8 cellular contexts compared by ENCODE assay signal in the genomic region with DNA sequence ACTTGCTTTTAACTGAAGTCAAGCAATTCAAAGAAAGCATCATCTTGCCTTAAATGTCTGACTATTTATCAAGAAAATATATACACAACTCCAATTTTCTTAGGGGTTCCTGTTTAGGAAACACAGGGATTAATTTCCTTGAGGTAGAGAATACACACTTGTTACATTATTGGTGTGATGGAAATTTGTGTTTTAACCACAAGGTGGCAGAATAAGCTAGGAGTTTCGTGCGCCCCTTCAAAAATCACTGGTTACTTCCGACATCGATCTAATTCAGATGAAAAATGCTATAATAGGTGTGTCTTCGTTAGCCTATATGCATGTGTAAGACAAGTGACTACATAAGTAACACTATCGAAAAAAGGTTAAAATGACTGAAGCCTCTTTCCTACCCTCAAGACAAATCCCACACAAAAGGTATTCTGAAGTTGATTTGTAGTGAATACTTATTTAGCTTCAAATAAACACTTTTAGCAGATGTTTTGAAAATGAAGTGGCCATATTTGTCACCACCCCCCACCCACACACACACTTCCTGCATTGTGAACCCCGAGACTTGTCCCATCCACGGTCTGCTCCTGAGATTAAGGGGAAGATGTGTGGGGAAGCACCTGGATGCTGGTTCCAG.
A peak's percentile ranks its signal among the peaks of the same experiment; 100 is the strongest.
DNase-seq lines count a peak whose midpoint lies in the region; FAIRE-seq and TF ChIP-seq lines count a peak whose summit lies in the region.

No MANE protein-coding gene starts in this region.

- H3K4me3 Mint-ChIP-seq in activated T-cell treated with anti-CD3 and anti-CD28 coated beads, Interleukin-2, amount 50 U/mL, for 24 hours = no peak overlapping the region

- H3K4me1 ChIP-seq in adipocyte (ENCODE audit: control insufficient read depth, insufficient read depth, low read length) (no peaks in the 10 kb centered on the region), keratinocyte (ENCODE audit: control insufficient read depth, extremely low read depth, insufficient read depth, low read length) (peaks cover 3% of the 10 kb centered on the region)

- H3K27ac Mint-ChIP-seq in activated T-cell treated with anti-CD3 and anti-CD28 coated beads, Interleukin-2, amount 50 U/mL, for 24 hours = no peak overlapping the region

- H3K4me1 Mint-ChIP-seq in activated T-cell treated with anti-CD3 and anti-CD28 coated beads, Interleukin-2, amount 50 U/mL, for 24 hours (ENCODE audit: low read depth) = no peaks in the 10 kb centered on the region

- no peak for TF ChIP-seq POLR2A in H54 (IDR thresholded peaks at IDR 0.05; ENCODE audit: low read depth, low read length)

- H3K4me3 ChIP-seq in adipocyte (ENCODE audit: low read length) (no peak overlapping the region), keratinocyte (ENCODE audit: control insufficient read depth in 2 of 3, extremely low read depth in 1 of 3, insufficient read depth in 2 of 3, low read depth in 1 of 3, low read length in 3 of 3) (no peak overlapping the region)

- H3K4me2 ChIP-seq in keratinocyte (ENCODE audit: control insufficient read depth, extremely low read depth, insufficient read depth, low read depth, low read length) = peak overlapping the region; percentile 62

- H3K27me3 ChIP-seq in adipocyte (replicated peaks; ENCODE audit: control insufficient read depth, insufficient read depth, low read length) (no peaks in the 10 kb centered on the region), keratinocyte (ENCODE audit: control insufficient read depth, extremely low read depth, insufficient read depth, low read length) (no peaks in the 10 kb centered on the region)

- H3K9ac ChIP-seq in adipocyte (ENCODE audit: low read length) = no peak overlapping the region
- no peak overlapping the region for H3K9ac ChIP-seq in keratinocyte (ENCODE audit: control insufficient read depth, extremely low read depth, insufficient read depth, low read length)

- H3K9me3 Mint-ChIP-seq in activated T-cell treated with anti-CD3 and anti-CD28 coated beads, Interleukin-2, amount 50 U/mL, for 24 hours = no peaks in the 10 kb centered on the region

- no peaks in the 10 kb centered on the region for H3K9me3 ChIP-seq in adipocyte (ENCODE audit: control insufficient read depth, low read length)
- H3K9me3 ChIP-seq in keratinocyte (ENCODE audit: control insufficient read depth, low read depth, low read length) = no peaks in the 10 kb centered on the region

- H3K27me3 Mint-ChIP-seq in activated T-cell treated with anti-CD3 and anti-CD28 coated beads, Interleukin-2, amount 50 U/mL, for 24 hours = no peaks in the 10 kb centered on the region

- no peaks in the 10 kb centered on the region for H3K79me2 ChIP-seq in keratinocyte (ENCODE audit: control insufficient read depth, insufficient read depth, low read length)

- peak overlapping the region; percentile 82 for H2AFZ ChIP-seq in keratinocyte (ENCODE audit: control insufficient read depth, low read length)

- H4K20me1 ChIP-seq in keratinocyte (ENCODE audit: control insufficient read depth, extremely low read depth, insufficient read depth, low read length) = no peaks in the 10 kb centered on the region

- no peaks in the 10 kb centered on the region for H3K9me1 ChIP-seq in keratinocyte (ENCODE audit: control insufficient read depth, extremely low read depth, insufficient read depth, low read length)

- FAIRE-seq in H54 (lab: Jason Lieb, UNC) (peak; percentile 50), keratinocyte (lab: Jason Lieb, UNC) (no peak)

- dilution Hi-C loops in keratinocyte (cut with MboI; ENCODE audit: extremely low pct_ligation_motif_present, low sequenced_read_pairs) = no loop called here

- H3K36me3 Mint-ChIP-seq in activated T-cell treated with anti-CD3 and anti-CD28 coated beads, Interleukin-2, amount 50 U/mL, for 24 hours (ENCODE audit: low read depth) = no peaks in the 10 kb centered on the region

- DNase-seq in DMS79 treated with DMSO at 0.1 percent for 48 hours (lab: John Stamatoyannopoulos, UW) (peak; percentile 0), DMS79 (lab: John Stamatoyannopoulos, UW) (no peak), H54 (ENCODE audit: insufficient read length, low spot score) (no peak), NCI-H1048 (lab: John Stamatoyannopoulos, UW) (peak; percentile 31), adipocyte (ENCODE audit: low read depth) (peak; percentile 79), keratinocyte (ENCODE audit: low read depth, low spot score) (no peak)
- DNase-seq in activated T-cell treated with anti-CD3 and anti-CD28 coated beads, Interleukin-2, amount 50 U/mL, for 24 hours = no peak
- DNase-seq in activated naive CD4-positive, alpha-beta T cell treated with anti-CD3 and anti-CD28 coated beads, Interleukin-2, amount 50 U/mL, for 16 hours = no peak

- H3K27ac ChIP-seq in keratinocyte (ENCODE audit: control insufficient read depth, insufficient read depth, low read length) = no peak overlapping the region

- TF ChIP-seq CTCF in keratinocyte (optimal IDR thresholded peaks at IDR 0.05 in 1 of 3, IDR thresholded peaks at IDR 0.05 in 1 of 3, conservative IDR thresholded peaks at IDR 0.05 in 1 of 3; ENCODE audit: extremely low read depth in 1 of 3, insufficient read depth in 2 of 3, low read length in 3 of 3) = peak; percentile 39 to 57 (median 47)

- H3K36me3 ChIP-seq in adipocyte (ENCODE audit: control insufficient read depth, insufficient read depth, low read length, severe bottlenecking) = no peaks in the 10 kb centered on the region
- no peaks in the 10 kb centered on the region for H3K36me3 ChIP-seq in keratinocyte (ENCODE audit: control insufficient read depth in 2 of 2, extremely low read depth in 1 of 2, insufficient read depth in 2 of 2, low read length in 2 of 2)

Comparison
In these comparisons a context has a peak if more than half of its experiments do, and no peak if none do; other contexts are left out.
1. DNase-seq: peak in DMS79 treated with DMSO at 0.1 percent for 48 hours (single experiment), NCI-H1048 (single experiment) and adipocyte (single experiment); none in DMS79 (single experiment), H54 (single experiment), keratinocyte (single experiment), activated T-cell treated with anti-CD3 and anti-CD28 coated beads, Interleukin-2, amount 50 U/mL, for 24 hours (single experiment) and activated naive CD4-positive, alpha-beta T cell treated with anti-CD3 and anti-CD28 coated beads, Interleukin-2, amount 50 U/mL, for 16 hours (single experiment).